28 cellular contexts compared by ENCODE assay signal in genomic region chr5:44167540-44167939, GRCh38.
"Had no signal": no experiment of that assay in that cellular context is flagged by ENCODE, and none has a peak within 500 bp of the region (broad histone marks: within the 10 kb centered on the region; RNA-seq: fewer than 3 reads in every experiment).

No MANE protein-coding gene starts in this region.

- H3K36me3 ChIP-seq: brain microvascular endothelial cell, esophagus muscularis mucosa, gastrocnemius medialis, heart right ventricle had no signal

- H3K27ac ChIP-seq: brain microvascular endothelial cell, esophagus muscularis mucosa, foreskin keratinocyte, gastrocnemius medialis, heart right ventricle, VCaP had no signal

- H3K27me3 ChIP-seq: brain microvascular endothelial cell, esophagus muscularis mucosa, foreskin keratinocyte, gastrocnemius medialis, heart right ventricle had no signal

- ATAC-seq: activated T-cell treated with anti-CD3 and anti-CD28 coated beads, Interleukin-2, amount 50 U/mL, for 72 hours; effector memory CD8-positive, alpha-beta T cell; foreskin keratinocyte; gastrocnemius medialis; heart right ventricle; WTC11 had no signal

- H3K9me3 ChIP-seq: gastrocnemius medialis had no signal

- H3K4me1 ChIP-seq: esophagus muscularis mucosa, foreskin keratinocyte, gastrocnemius medialis, heart right ventricle had no signal

- H3K4me3 ChIP-seq: esophagus muscularis mucosa, gastrocnemius medialis, heart right ventricle had no signal

- DNase-seq: activated CD4-positive, alpha-beta memory T cell treated with anti-CD3 and anti-CD28 coated beads, Interleukin-2, amount 10 ng/mL, durations not matched to agents 7 days and 5 days; activated CD4-positive, alpha-beta T cell treated with anti-CD3 and anti-CD28 coated beads for 1 hour; activated CD4-positive, alpha-beta T cell treated with anti-CD3 and anti-CD28 coated beads for 4 hours; activated CD4-positive, alpha-beta T cell treated with anti-CD3 and anti-CD28 coated beads, Interleukin-2, amount 10 ng/mL, durations not matched to agents 7 days and 5 days; activated CD4-positive, alpha-beta T cell treated with anti-CD3 and anti-CD28 coated beads, Interleukin-2, amount 50 U/mL, for 4 hours; activated CD8-positive, alpha-beta memory T cell treated with anti-CD3 and anti-CD28 coated beads, Interleukin-2, amount 50 U/mL, for 48 hours; activated gamma-delta T cell; activated naive CD4-positive, alpha-beta T cell; activated naive CD4-positive, alpha-beta T cell treated with anti-CD3 and anti-CD28 coated beads, Interleukin-2, amount 50 U/mL, for 16 hours; activated T-cell treated with anti-CD3 and anti-CD28 coated beads for 4 hours; activated T-cell treated with anti-CD3 and anti-CD28 coated beads, Interleukin-2, amount 50 U/mL, for 24 hours; activated T-cell treated with anti-CD3 and anti-CD28 coated beads, Interleukin-2, amount 50 U/mL, for 72 hours; amniotic stem cell; anterior cingulate cortex; brain microvascular endothelial cell; cortex of kidney; dermis blood vessel endothelial cell; effector CD4-positive, alpha-beta T cell; effector memory CD8-positive, alpha-beta T cell; erythroblast; foreskin keratinocyte; gastrocnemius medialis; heart right ventricle; hippocampal formation; T-helper 2 cell had no signal
